Comparison of ENCODE assay signal across 8 cellular contexts in the genomic region with DNA sequence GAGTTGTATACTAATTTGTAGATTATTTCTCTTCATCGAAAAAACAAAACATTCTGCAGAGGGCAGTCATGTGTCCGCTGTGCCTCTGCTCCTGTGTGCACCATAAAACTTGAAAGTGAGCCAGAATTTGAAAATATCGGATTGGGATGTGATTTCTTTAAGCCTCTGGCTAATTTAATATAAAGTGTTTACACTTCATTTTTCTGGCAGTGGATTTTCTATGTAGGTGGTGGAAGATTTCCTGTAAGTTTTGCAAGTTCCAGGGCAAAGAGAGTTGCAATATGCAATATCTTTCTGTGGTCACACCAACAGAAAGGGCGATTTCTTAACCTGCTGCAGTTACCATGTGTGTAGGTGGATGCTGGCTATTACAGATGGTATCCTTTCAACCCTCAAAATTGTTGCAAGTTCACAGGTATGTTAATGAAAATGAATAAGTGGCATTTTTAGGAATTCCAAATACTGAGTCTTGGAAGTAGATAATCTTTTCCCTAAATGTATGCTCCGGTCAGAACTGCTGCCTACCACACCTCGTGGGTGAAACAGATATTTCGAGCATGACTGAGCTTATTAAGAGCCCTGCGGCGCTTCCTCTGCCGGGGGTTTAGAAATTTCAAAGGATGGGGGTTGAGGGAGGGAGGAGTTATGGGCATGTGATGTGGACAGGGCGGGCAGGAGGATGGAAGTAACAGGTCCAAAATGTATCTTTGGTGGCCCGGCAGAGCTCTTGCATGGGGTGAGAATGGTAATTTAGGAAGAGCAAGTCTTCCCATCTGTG.
DNase-seq lines count a peak whose midpoint lies in the region; ATAC-seq and TF ChIP-seq lines count a peak whose summit lies in the region.

No MANE protein-coding gene starts in this region.

- H3K4me3 ChIP-seq in breast epithelium = peak overlapping the region in 2 of 3 donors; percentile 7 to 40

- no peaks in the 10 kb centered on the region for H3K27me3 ChIP-seq in breast epithelium

- no peaks in the 10 kb centered on the region for H3K27me3 Mint-ChIP-seq in neural crest cell (ENCODE audit: low read depth)

- peak overlapping the region; percentile 1 for H3K27ac Mint-ChIP-seq in neural crest cell (ENCODE audit: unreplicated experiment)

- no peaks in the 10 kb centered on the region for H3K36me3 ChIP-seq in breast epithelium

- TF ChIP-seq CTCF in breast epithelium (IDR thresholded peaks at IDR 0.05) (no peak), neural crest cell (conservative IDR thresholded peaks at IDR 0.05) (no peak), GM10248 (IDR thresholded peaks at IDR 0.05; ENCODE audit: control extremely low read depth, extremely low read depth, low read depth, missing control alignments) (no peak)

- no peak for TF ChIP-seq POLR2A in breast epithelium (IDR thresholded peaks at IDR 0.05)

- H3K4me1 ChIP-seq in breast epithelium = peaks cover 5 to 13% of the 10 kb centered on the region in 2 donors

- peak; percentile 42 for DNase-seq in NK-92 treated with Interleukin-12 subunit alpha and Interleukin-12 subunit beta, amount 100 ng/mL, for 24 hours (lab: John Stamatoyannopoulos, UW)
- no peak for DNase-seq in NK-92 (lab: John Stamatoyannopoulos, UW; ENCODE audit: unreplicated experiment)
- peak; percentile 94 for DNase-seq in M059J (ENCODE audit: low read depth)
- DNase-seq in breast epithelium (ENCODE audit: low spot score in 2 of 2) = no peak
- no peak for DNase-seq in neural crest cell (ENCODE audit: low read depth, low spot score)
- no peak for DNase-seq in GM10248 (ENCODE audit: extremely low spot score)
- DNase-seq in activated effector memory CD4-positive, alpha-beta T cell treated with Interleukin-2 at 50 U/mL for 16 hours = no peak

- H3K9me3 Mint-ChIP-seq in neural crest cell = no peaks in the 10 kb centered on the region

- no peak for ATAC-seq in GM18858 (IDR thresholded peaks at IDR 0.05; ENCODE audit: unreplicated experiment)

- peaks cover 38% of the 10 kb centered on the region for H3K4me1 Mint-ChIP-seq in neural crest cell

- H3K9me3 ChIP-seq in breast epithelium = no peaks in the 10 kb centered on the region

- CTCF ChIA-PET in GM10248 (lab: Yijun Ruan, JAX) = interaction anchor here (1.1 to 4.5 kb wide), 3 partner anchors 9 to 15 kb away, joined by 3 to 26 read pairs (median 6); no protein-coding TSS in a partner anchor

- peak overlapping the region; percentile 12 for H3K4me3 Mint-ChIP-seq in neural crest cell

- intact Hi-C loops in breast epithelium (cut with DNase I; ENCODE audit: low total_unique reads) = no loop called here

- POLR2A ChIA-PET in GM10248 (lab: Yijun Ruan, JAX) = no interaction called here

- H3K36me3 Mint-ChIP-seq in neural crest cell (ENCODE audit: low read depth) = no peaks in the 10 kb centered on the region

- peak overlapping the region; percentile 55 to 72 for H3K27ac ChIP-seq in breast epithelium

Comparison
In these comparisons a context has a peak if more than half of its experiments do, and no peak if none do; other contexts are left out.
1. DNase-seq: peak in NK-92 treated with Interleukin-12 subunit alpha and Interleukin-12 subunit beta, amount 100 ng/mL, for 24 hours (single experiment) and M059J (single experiment); none in NK-92 (single experiment), breast epithelium (0 of 2), neural crest cell (single experiment), GM10248 (single experiment) and activated effector memory CD4-positive, alpha-beta T cell treated with Interleukin-2 at 50 U/mL for 16 hours (single experiment).